13 cellular contexts compared by ENCODE assay signal in genomic region chr17:76076100-76076764, GRCh38. TPM values are rescaled to one million over a fixed set of nuclear protein-coding genes. Genes with fewer than 3 reads are reported as not detected.
DNase-seq lines count a peak whose midpoint lies in the region; ATAC-seq, FAIRE-seq and TF ChIP-seq lines count a peak whose summit lies in the region.
"Had no signal": no experiment of that assay in that cellular context is flagged by ENCODE, and none has a peak within 500 bp of the region (broad histone marks: within the 10 kb centered on the region; RNA-seq: fewer than 3 reads in every experiment).

No MANE protein-coding gene starts in this region.

- no peaks in the 10 kb centered on the region for H3K9me3 ChIP-seq in CD4-positive, CD25-positive, alpha-beta regulatory T cell (ENCODE audit: control insufficient read depth in 2 of 2, low read length in 2 of 2)
- H3K9me3 ChIP-seq in naive thymus-derived CD4-positive, alpha-beta T cell (ENCODE audit: control insufficient read depth in 2 of 3, low read length in 3 of 3) = no peaks in the 10 kb centered on the region

- CTCF ChIA-PET in naive thymus-derived CD4-positive, alpha-beta T cell (lab: Charles Lee) = no interaction called here

- FAIRE-seq in GM12891 (lab: Jason Lieb, UNC) = no peak
- FAIRE-seq in GM19239 (lab: Jason Lieb, UNC) = no peak
- FAIRE-seq: D721Med had no signal

- H3K36me3 Mint-ChIP-seq in CD4-positive, CD25-positive, alpha-beta regulatory T cell = no peaks in the 10 kb centered on the region
- no peaks in the 10 kb centered on the region for H3K36me3 Mint-ChIP-seq in activated naive CD8-positive, alpha-beta T cell
- peaks cover 0 to 5% (median 4%) of the 10 kb centered on the region in 5 donors for H3K36me3 Mint-ChIP-seq in naive thymus-derived CD4-positive, alpha-beta T cell

- DNase-seq in CD4-positive, CD25-positive, alpha-beta regulatory T cell = no peak
- DNase-seq in GM12891 (ENCODE audit: insufficient read length, low spot score) (peak; percentile 31), KG1 (lab: John Stamatoyannopoulos, UW) (no peak), NCI-H446 treated with DMSO at 0.1 percent for 48 hours (lab: John Stamatoyannopoulos, UW) (no peak), GM19239 (ENCODE audit: insufficient read length, low spot score) (no peak)
- peak in 3 of 9 donors; percentile 29 to 37 (median 33) for DNase-seq in naive thymus-derived CD4-positive, alpha-beta T cell
- DNase-seq: amygdala had no signal

- TF ChIP-seq POLR2A in GM12891 (IDR thresholded peaks at IDR 0.05; ENCODE audit: low read depth, low read length) = no peak

- peak overlapping the region in 2 of 3 donors; percentile 82 to 90 for H3K27ac Mint-ChIP-seq in CD4-positive, CD25-positive, alpha-beta regulatory T cell
- no peak overlapping the region for H3K27ac Mint-ChIP-seq in activated naive CD8-positive, alpha-beta T cell
- H3K27ac Mint-ChIP-seq in naive thymus-derived CD4-positive, alpha-beta T cell = peak overlapping the region in 8 of 9 donors; percentile 52 to 97 (median 90)

- peaks cover 0 to 1% (median 0%) of the 10 kb centered on the region in 7 donors for H3K9me3 Mint-ChIP-seq in CD4-positive, CD25-positive, alpha-beta regulatory T cell
- no peaks in the 10 kb centered on the region for H3K9me3 Mint-ChIP-seq in activated naive CD8-positive, alpha-beta T cell (ENCODE audit: low read depth)
- no peaks in the 10 kb centered on the region for H3K9me3 Mint-ChIP-seq in naive thymus-derived CD4-positive, alpha-beta T cell

- H3K27me3 Mint-ChIP-seq in CD4-positive, CD25-positive, alpha-beta regulatory T cell = peaks cover 47% of the 10 kb centered on the region
- H3K27me3 Mint-ChIP-seq in activated naive CD8-positive, alpha-beta T cell = peaks cover 11% of the 10 kb centered on the region
- peaks cover 17 to 62% (median 28%) of the 10 kb centered on the region in 5 donors for H3K27me3 Mint-ChIP-seq in naive thymus-derived CD4-positive, alpha-beta T cell

- ATAC-seq in CD4-positive, CD25-positive, alpha-beta regulatory T cell (ENCODE audit: low read depth in 2 of 2) = no peak
- ATAC-seq in naive thymus-derived CD4-positive, alpha-beta T cell = no peak
- ATAC-seq in HG02870 (IDR thresholded peaks at IDR 0.05; ENCODE audit: unreplicated experiment) = no peak

- H3K36me3 ChIP-seq in CD4-positive, CD25-positive, alpha-beta regulatory T cell (ENCODE audit: control insufficient read depth, insufficient read depth, low read length) = no peaks in the 10 kb centered on the region
- peaks cover 0 to 7% (median 0%) of the 10 kb centered on the region in 3 experiments for H3K36me3 ChIP-seq in naive thymus-derived CD4-positive, alpha-beta T cell (ENCODE audit: control insufficient read depth in 2 of 3, insufficient read depth in 3 of 3, low read length in 3 of 3)

- peaks cover 13% of the 10 kb centered on the region for H3K27me3 ChIP-seq in CD4-positive, CD25-positive, alpha-beta regulatory T cell (ENCODE audit: control insufficient read depth, insufficient read depth, low read length)
- H3K27me3 ChIP-seq in naive thymus-derived CD4-positive, alpha-beta T cell (ENCODE audit: control insufficient read depth in 2 of 2, insufficient read depth in 2 of 2, low read length in 2 of 2) = peaks cover 13 to 14% of the 10 kb centered on the region in 2 donors

- peaks cover 55% of the 10 kb centered on the region for H3K4me1 ChIP-seq in CD4-positive, CD25-positive, alpha-beta regulatory T cell (ENCODE audit: control insufficient read depth, insufficient read depth, low read length, poor library complexity, severe bottlenecking)
- H3K4me1 ChIP-seq in naive thymus-derived CD4-positive, alpha-beta T cell (ENCODE audit: control insufficient read depth in 2 of 2, insufficient read depth in 2 of 2, low read length in 2 of 2) = peaks cover 5 to 41% of the 10 kb centered on the region in 2 donors

- H3K27ac ChIP-seq in CD4-positive, CD25-positive, alpha-beta regulatory T cell (ENCODE audit: insufficient read depth, low read length, poor library complexity, severe bottlenecking) = no peak overlapping the region
- no peak overlapping the region for H3K27ac ChIP-seq in naive thymus-derived CD4-positive, alpha-beta T cell (ENCODE audit: low read depth, low read length)
- H3K27ac ChIP-seq: KMS-11, VCaP had no signal

- H3K4me1 Mint-ChIP-seq in CD4-positive, CD25-positive, alpha-beta regulatory T cell = peaks cover 6 to 60% (median 22%) of the 10 kb centered on the region in 4 donors
- peaks cover 51% of the 10 kb centered on the region for H3K4me1 Mint-ChIP-seq in activated naive CD8-positive, alpha-beta T cell (ENCODE audit: low read depth)
- H3K4me1 Mint-ChIP-seq in naive thymus-derived CD4-positive, alpha-beta T cell = peaks cover 27 to 70% (median 50%) of the 10 kb centered on the region in 7 donors

- peak overlapping the region; percentile 56 to 89 (median 84) for H3K4me3 Mint-ChIP-seq in CD4-positive, CD25-positive, alpha-beta regulatory T cell
- peak overlapping the region; percentile 76 for H3K4me3 Mint-ChIP-seq in activated naive CD8-positive, alpha-beta T cell
- peak overlapping the region; percentile 83 to 95 (median 86) for H3K4me3 Mint-ChIP-seq in naive thymus-derived CD4-positive, alpha-beta T cell

- H3K4me3 ChIP-seq in CD4-positive, CD25-positive, alpha-beta regulatory T cell (ENCODE audit: low read depth, low read length) = no peak overlapping the region
- peak overlapping the region; percentile 53 for H3K4me3 ChIP-seq in naive thymus-derived CD4-positive, alpha-beta T cell (ENCODE audit: low read length)

- intact Hi-C loops in naive thymus-derived CD4-positive, alpha-beta T cell (cut with micrococcal nuclease) = loop anchor here in 1 of 2 donors (10.0 kb wide), 1 partner anchor 1879 kb away; the partner anchor contains the start of gene TNRC6C

- POLR2A ChIA-PET in naive thymus-derived CD4-positive, alpha-beta T cell (lab: Charles Lee) = interaction anchor here (2.1 to 3.5 kb wide), 2 partner anchors 10 to 27 kb away, joined by 5 to 12 read pairs; partner anchors contain the start of gene EXOC7

TF ChIP-seq in GM12891, 5 proteins besides CTCF, POLR2A, EP300 and RAD21:
- no peak for TF ChIP-seq PAX5 (IDR thresholded peaks at IDR 0.05; ENCODE audit: insufficient read depth, low read length, severe bottlenecking)
- no peak for TF ChIP-seq SPI1 (IDR thresholded peaks at IDR 0.05; ENCODE audit: low read depth, low read length)
- TF ChIP-seq POLR2AphosphoS5 (IDR thresholded peaks at IDR 0.05; ENCODE audit: low read depth, low read length) = no peak
- TF ChIP-seq TAF1 (IDR thresholded peaks at IDR 0.05; ENCODE audit: low read depth, low read length) = no peak
- TF ChIP-seq POU2F2 (IDR thresholded peaks at IDR 0.05; ENCODE audit: low read depth, low read length) = no peak

RNA-seq across cellular contexts. Expression of gene GALR2, which starts 1.7 kb away (rescaled TPM):
- total RNA-seq in CD4-positive, CD25-positive, alpha-beta regulatory T cell = 0.86 TPM
- polyA plus RNA-seq in CD4-positive, CD25-positive, alpha-beta regulatory T cell = under 1 TPM in 2 of 4 donors, not detected in 2; 0.41 to 0.62 TPM
- 0.09 TPM for polyA plus RNA-seq in GM12891 (2012; ENCODE audit: low read depth, missing spikeins)
- 1 to 10 TPM in 2 of 5 experiments, not detected in 3; 1.0 to 1.2 TPM for total RNA-seq in naive thymus-derived CD4-positive, alpha-beta T cell
- under 1 TPM in 1 of 2 donors, not detected in 1; 0.13 TPM for polyA plus RNA-seq in naive thymus-derived CD4-positive, alpha-beta T cell
- total RNA-seq: RPMI7951 had no signal

RNA-seq across cellular contexts. Expression of gene ZACN, which starts 2.8 kb away (rescaled TPM):
- total RNA-seq in CD4-positive, CD25-positive, alpha-beta regulatory T cell = 0.42 TPM
- 1 to 10 TPM in 1 of 4 donors, under 1 TPM in 3; 0.24 to 2.0 (median 0.62) TPM for polyA plus RNA-seq in CD4-positive, CD25-positive, alpha-beta regulatory T cell
- polyA plus RNA-seq in GM12891 (2012; ENCODE audit: low read depth, missing spikeins) = 10.4 TPM
- 1 to 10 TPM in 1 of 5 experiments, under 1 TPM in 3, not detected in 1; 0.24 to 1.1 (median 0.28) TPM for total RNA-seq in naive thymus-derived CD4-positive, alpha-beta T cell
- 1 to 10 TPM; 2.3 to 4.6 TPM for polyA plus RNA-seq in naive thymus-derived CD4-positive, alpha-beta T cell
- total RNA-seq: RPMI7951 had no signal

RNA-seq across cellular contexts. Expression of gene SRP68, which starts 3.9 kb away (rescaled TPM):
- total RNA-seq in CD4-positive, CD25-positive, alpha-beta regulatory T cell = 68.8 TPM
- 10 to 100 TPM; 71.6 to 81.0 (median 74.5) TPM for polyA plus RNA-seq in CD4-positive, CD25-positive, alpha-beta regulatory T cell
- 42.5 TPM for polyA plus RNA-seq in GM12891 (2012; ENCODE audit: low read depth, missing spikeins)
- 100 to 1,000 TPM in 1 of 5 experiments, 10 to 100 TPM in 4; 70.8 to 105 (median 91.9) TPM for total RNA-seq in naive thymus-derived CD4-positive, alpha-beta T cell
- 10 to 100 TPM; 69.6 to 94.0 TPM for polyA plus RNA-seq in naive thymus-derived CD4-positive, alpha-beta T cell

RNA-seq across cellular contexts. Expression of gene EXOC7, which starts 27.4 kb away (rescaled TPM):
- total RNA-seq in CD4-positive, CD25-positive, alpha-beta regulatory T cell = 105 TPM
- 10 to 100 TPM; 41.3 to 47.6 (median 45.0) TPM for polyA plus RNA-seq in CD4-positive, CD25-positive, alpha-beta regulatory T cell
- 29.6 TPM for polyA plus RNA-seq in GM12891 (2012; ENCODE audit: low read depth, missing spikeins)
- 100 to 1,000 TPM; 112 to 204 (median 160) TPM for total RNA-seq in naive thymus-derived CD4-positive, alpha-beta T cell
- polyA plus RNA-seq in naive thymus-derived CD4-positive, alpha-beta T cell = 10 to 100 TPM; 46.6 to 73.3 TPM

RNA-seq across cellular contexts. Expression of gene EVPL, which starts 49.1 kb away (rescaled TPM):
- 0.15 TPM for total RNA-seq in CD4-positive, CD25-positive, alpha-beta regulatory T cell
- polyA plus RNA-seq in CD4-positive, CD25-positive, alpha-beta regulatory T cell = under 1 TPM in 1 of 4 donors, not detected in 3; 0.05 TPM
- 0.01 TPM for polyA plus RNA-seq in GM12891 (2012; ENCODE audit: low read depth, missing spikeins)
- 1 to 10 TPM in 2 of 5 experiments, under 1 TPM in 3; 0.07 to 2.7 (median 0.39) TPM for total RNA-seq in naive thymus-derived CD4-positive, alpha-beta T cell
- polyA plus RNA-seq in naive thymus-derived CD4-positive, alpha-beta T cell = under 1 TPM in 1 of 2 donors, not detected in 1; 0.08 TPM
- total RNA-seq: RPMI7951 had no signal
